ENCODE assay signal across 1 cellular context in the genomic region with DNA sequence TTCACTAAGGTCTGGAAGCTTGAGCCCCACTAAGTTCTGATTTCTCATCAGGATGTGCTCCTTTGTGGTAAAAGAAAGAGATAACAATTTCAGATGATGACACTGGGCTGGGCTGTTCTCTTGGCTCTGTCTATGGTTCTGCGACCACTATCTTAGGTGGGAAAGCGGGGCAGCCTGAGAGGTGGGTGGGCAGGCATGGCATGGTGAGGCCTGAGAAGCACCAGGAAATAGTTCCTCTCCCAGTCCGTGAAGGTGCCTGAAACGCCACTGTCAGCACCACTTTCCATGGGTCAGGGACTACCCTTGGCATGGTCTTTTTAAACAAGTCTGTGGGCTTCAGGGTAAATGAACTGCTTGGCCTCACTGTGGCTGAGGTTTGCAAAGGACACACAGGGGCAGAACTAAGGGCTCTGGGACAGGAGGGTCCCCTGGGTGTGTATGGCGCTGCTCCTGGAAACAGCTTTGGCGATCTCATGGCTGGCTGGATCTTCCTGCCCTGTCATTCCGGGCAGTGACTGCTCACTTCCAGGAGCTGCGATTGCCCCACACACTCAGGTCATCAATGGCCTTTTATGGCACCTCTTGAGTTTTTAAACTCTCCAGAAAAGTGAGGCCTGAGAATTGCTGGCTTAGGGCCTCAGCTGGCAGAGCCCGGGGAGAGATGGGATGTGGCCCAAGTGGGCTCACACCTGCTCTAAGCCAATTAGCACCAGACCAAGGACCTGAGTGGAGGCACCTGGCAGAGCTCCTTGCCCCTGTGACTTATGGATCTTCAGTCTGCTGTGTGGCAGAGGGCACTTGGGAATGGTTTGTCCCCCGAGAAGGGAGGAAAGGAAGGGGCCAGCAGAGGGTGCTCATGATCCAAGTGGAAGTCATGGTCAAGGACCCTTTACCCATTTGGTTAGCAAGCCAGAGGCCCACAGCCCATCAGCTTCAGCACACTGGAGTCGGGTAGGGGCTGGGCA.
A peak's percentile ranks its signal among the peaks of the same experiment; 100 is the strongest.
TF ChIP-seq lines count a peak whose summit lies in the region.

No MANE protein-coding gene starts in this region.

TF ChIP-seq in K562, 482 proteins besides CTCF, POLR2A, EP300 and RAD21 (continued from another document):
- TF ChIP-seq, protein P1, sequence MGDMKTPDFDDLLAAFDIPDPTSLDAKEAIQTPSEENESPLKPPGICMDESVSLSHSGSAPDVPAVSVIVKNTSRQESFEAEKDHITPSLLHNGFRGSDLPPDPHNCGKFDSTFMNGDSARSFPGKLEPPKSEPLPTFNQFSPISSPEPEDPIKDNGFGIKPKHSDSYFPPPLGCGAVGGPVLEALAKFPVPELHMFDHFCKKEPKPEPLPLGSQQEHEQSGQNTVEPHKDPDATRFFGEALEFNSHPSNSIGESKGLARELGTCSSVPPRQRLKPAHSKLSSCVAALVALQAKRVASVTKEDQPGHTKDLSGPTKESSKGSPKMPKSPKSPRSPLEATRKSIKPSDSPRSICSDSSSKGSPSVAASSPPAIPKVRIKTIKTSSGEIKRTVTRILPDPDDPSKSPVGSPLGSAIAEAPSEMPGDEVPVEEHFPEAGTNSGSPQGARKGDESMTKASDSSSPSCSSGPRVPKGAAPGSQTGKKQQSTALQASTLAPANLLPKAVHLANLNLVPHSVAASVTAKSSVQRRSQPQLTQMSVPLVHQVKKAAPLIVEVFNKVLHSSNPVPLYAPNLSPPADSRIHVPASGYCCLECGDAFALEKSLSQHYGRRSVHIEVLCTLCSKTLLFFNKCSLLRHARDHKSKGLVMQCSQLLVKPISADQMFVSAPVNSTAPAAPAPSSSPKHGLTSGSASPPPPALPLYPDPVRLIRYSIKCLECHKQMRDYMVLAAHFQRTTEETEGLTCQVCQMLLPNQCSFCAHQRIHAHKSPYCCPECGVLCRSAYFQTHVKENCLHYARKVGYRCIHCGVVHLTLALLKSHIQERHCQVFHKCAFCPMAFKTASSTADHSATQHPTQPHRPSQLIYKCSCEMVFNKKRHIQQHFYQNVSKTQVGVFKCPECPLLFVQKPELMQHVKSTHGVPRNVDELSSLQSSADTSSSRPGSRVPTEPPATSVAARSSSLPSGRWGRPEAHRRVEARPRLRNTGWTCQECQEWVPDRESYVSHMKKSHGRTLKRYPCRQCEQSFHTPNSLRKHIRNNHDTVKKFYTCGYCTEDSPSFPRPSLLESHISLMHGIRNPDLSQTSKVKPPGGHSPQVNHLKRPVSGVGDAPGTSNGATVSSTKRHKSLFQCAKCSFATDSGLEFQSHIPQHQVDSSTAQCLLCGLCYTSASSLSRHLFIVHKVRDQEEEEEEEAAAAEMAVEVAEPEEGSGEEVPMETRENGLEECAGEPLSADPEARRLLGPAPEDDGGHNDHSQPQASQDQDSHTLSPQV (IDR thresholded peaks at IDR 0.05) = 0 out of 2 replicates have a peak, but pooled peaks have one; percentile 22
- no peak for TF ChIP-seq CHCHD3 (CRISPR knock-in tag; IDR thresholded peaks at IDR 0.05)
- TF ChIP-seq, protein P2, sequence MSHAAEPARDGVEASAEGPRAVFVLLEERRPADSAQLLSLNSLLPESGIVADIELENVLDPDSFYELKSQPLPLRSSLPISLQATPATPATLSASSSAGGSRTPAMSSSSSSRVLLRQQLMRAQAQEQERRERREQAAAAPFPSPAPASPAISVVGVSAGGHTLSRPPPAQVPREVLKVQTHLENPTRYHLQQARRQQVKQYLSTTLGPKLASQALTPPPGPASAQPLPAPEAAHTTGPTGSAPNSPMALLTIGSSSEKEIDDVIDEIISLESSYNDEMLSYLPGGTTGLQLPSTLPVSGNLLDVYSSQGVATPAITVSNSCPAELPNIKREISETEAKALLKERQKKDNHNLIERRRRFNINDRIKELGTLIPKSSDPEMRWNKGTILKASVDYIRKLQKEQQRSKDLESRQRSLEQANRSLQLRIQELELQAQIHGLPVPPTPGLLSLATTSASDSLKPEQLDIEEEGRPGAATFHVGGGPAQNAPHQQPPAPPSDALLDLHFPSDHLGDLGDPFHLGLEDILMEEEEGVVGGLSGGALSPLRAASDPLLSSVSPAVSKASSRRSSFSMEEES (CRISPR knock-in tag; IDR thresholded peaks at IDR 0.05) = no peak
- TF ChIP-seq, protein P3, sequence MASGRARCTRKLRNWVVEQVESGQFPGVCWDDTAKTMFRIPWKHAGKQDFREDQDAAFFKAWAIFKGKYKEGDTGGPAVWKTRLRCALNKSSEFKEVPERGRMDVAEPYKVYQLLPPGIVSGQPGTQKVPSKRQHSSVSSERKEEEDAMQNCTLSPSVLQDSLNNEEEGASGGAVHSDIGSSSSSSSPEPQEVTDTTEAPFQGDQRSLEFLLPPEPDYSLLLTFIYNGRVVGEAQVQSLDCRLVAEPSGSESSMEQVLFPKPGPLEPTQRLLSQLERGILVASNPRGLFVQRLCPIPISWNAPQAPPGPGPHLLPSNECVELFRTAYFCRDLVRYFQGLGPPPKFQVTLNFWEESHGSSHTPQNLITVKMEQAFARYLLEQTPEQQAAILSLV (tag; IDR thresholded peaks at IDR 0.05) = no peak
- TF ChIP-seq ZNF75A (CRISPR knock-in tag; IDR thresholded peaks at IDR 0.05) = no peak
- no peak for TF ChIP-seq HNRNPH1 (optimal IDR thresholded peaks at IDR 0.05; ENCODE audit: low read depth, low read length)
- TF ChIP-seq, protein P4, sequence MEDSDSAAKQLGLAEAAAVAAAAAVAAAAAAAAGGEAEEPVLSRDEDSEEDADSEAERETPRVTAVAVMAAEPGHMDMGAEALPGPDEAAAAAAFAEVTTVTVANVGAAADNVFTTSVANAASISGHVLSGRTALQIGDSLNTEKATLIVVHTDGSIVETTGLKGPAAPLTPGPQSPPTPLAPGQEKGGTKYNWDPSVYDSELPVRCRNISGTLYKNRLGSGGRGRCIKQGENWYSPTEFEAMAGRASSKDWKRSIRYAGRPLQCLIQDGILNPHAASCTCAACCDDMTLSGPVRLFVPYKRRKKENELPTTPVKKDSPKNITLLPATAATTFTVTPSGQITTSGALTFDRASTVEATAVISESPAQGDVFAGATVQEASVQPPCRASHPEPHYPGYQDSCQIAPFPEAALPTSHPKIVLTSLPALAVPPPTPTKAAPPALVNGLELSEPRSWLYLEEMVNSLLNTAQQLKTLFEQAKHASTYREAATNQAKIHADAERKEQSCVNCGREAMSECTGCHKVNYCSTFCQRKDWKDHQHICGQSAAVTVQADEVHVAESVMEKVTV (CRISPR knock-in tag; IDR thresholded peaks at IDR 0.05) = peak; percentile 39; the same call in 1 of the 2 replicates
- TF ChIP-seq, protein P5, sequence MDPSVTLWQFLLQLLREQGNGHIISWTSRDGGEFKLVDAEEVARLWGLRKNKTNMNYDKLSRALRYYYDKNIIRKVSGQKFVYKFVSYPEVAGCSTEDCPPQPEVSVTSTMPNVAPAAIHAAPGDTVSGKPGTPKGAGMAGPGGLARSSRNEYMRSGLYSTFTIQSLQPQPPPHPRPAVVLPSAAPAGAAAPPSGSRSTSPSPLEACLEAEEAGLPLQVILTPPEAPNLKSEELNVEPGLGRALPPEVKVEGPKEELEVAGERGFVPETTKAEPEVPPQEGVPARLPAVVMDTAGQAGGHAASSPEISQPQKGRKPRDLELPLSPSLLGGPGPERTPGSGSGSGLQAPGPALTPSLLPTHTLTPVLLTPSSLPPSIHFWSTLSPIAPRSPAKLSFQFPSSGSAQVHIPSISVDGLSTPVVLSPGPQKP (CRISPR knock-in tag; IDR thresholded peaks at IDR 0.05) = no peak
- TF ChIP-seq GTF2E2 (tag; IDR thresholded peaks at IDR 0.05) = no peak
- TF ChIP-seq, protein P6, sequence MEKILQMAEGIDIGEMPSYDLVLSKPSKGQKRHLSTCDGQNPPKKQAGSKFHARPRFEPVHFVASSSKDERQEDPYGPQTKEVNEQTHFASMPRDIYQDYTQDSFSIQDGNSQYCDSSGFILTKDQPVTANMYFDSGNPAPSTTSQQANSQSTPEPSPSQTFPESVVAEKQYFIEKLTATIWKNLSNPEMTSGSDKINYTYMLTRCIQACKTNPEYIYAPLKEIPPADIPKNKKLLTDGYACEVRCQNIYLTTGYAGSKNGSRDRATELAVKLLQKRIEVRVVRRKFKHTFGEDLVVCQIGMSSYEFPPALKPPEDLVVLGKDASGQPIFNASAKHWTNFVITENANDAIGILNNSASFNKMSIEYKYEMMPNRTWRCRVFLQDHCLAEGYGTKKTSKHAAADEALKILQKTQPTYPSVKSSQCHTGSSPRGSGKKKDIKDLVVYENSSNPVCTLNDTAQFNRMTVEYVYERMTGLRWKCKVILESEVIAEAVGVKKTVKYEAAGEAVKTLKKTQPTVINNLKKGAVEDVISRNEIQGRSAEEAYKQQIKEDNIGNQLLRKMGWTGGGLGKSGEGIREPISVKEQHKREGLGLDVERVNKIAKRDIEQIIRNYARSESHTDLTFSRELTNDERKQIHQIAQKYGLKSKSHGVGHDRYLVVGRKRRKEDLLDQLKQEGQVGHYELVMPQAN (IDR thresholded peaks at IDR 0.05; ENCODE audit: borderline replicate concordance) = no peak
- no peak for TF ChIP-seq HCFC1 (IDR thresholded peaks at IDR 0.05; ENCODE audit: low read depth, low read length)
- 0 out of 2 replicates have a peak, but pooled peaks have one; percentile 12 for TF ChIP-seq JUND (IDR thresholded peaks at IDR 0.05; ENCODE audit: borderline replicate concordance, low read depth, low read length)
- no peak for TF ChIP-seq JUND (tag; IDR thresholded peaks at IDR 0.05; ENCODE audit: borderline replicate concordance, low read depth, low read length)
- peak; percentile 93 for TF ChIP-seq ARID2 (IDR thresholded peaks at IDR 0.05)
- no peak for TF ChIP-seq TCF3 (CRISPR knock-in tag; IDR thresholded peaks at IDR 0.05)
- TF ChIP-seq, protein P7, sequence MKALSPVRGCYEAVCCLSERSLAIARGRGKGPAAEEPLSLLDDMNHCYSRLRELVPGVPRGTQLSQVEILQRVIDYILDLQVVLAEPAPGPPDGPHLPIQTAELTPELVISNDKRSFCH (CRISPR knock-in tag; IDR thresholded peaks at IDR 0.05) = no peak
- TF ChIP-seq, protein P7 (tag; IDR thresholded peaks at IDR 0.05) = 0 out of 2 replicates have a peak, but pooled peaks have one; percentile 14
- TF ChIP-seq NCOA6 (IDR thresholded peaks at IDR 0.05) = no peak
- no peak for TF ChIP-seq MCM7 (IDR thresholded peaks at IDR 0.05)
- TF ChIP-seq ELF2 (CRISPR knock-in tag; IDR thresholded peaks at IDR 0.05) = no peak
- TF ChIP-seq NR3C1 (CRISPR knock-in tag; IDR thresholded peaks at IDR 0.05) = no peak
- TF ChIP-seq DMBX1 (CRISPR knock-in tag; IDR thresholded peaks at IDR 0.05; ENCODE audit: borderline replicate concordance) = no peak
- no peak; the same call in 1 of the 2 replicates for TF ChIP-seq BHLHE40 (IDR thresholded peaks at IDR 0.05; ENCODE audit: low read length)
- TF ChIP-seq BCL6 (CRISPR knock-in tag; IDR thresholded peaks at IDR 0.05) = no peak
- peak; percentile 9 for TF ChIP-seq ZFP36 (IDR thresholded peaks at IDR 0.05; ENCODE audit: low read depth, low read length, partially characterized antibody)
- no peak for TF ChIP-seq ERF (CRISPR knock-in tag; IDR thresholded peaks at IDR 0.05)
- TF ChIP-seq SREBF2 (CRISPR knock-in tag; IDR thresholded peaks at IDR 0.05) = no peak
- TF ChIP-seq TAF15 (IDR thresholded peaks at IDR 0.05; ENCODE audit: low read depth, low read length) = no peak
- no peak for TF ChIP-seq GATA2 (CRISPR knock-in tag; IDR thresholded peaks at IDR 0.05)
- TF ChIP-seq, protein P8, sequence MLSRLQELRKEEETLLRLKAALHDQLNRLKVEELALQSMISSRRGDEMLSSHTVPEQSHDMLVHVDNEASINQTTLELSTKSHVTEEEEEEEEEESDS (CRISPR knock-in tag; IDR thresholded peaks at IDR 0.05) = no peak
- TF ChIP-seq SMC3 (conservative IDR thresholded peaks at IDR 0.05; ENCODE audit: insufficient read depth, low read depth, low read length) = peak; percentile 72; the same call in 1 of the 2 replicates
